10 cellular contexts compared by ENCODE assay signal in the genomic region with DNA sequence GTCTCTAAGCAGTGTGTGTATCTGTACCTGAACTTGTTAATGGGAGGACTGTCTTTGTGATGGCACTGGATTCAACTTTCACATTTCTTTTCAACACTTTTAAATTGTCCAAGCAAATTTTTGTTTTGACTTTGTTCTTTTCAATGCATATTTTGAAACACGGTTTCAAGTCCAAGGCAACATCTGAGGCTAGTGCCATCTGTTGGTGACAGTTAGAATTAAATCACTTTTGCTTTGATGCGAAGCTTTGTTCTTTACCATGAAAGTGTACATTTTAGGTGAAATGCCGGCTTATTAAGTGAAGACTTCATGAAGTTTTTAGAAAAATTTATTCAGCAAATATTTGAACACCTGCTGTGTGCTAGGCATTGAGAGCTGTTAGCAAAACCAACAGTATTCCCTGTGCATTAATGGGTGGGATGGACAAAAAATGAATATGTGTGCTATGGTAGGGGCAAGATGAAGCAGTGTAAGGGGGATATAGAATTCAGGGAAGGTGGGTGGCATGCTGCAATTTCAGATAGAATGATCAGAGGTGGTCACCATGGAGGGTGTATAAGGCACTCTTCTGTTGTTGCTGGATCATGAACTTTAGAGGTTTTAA.
DNase-seq lines count a peak whose midpoint lies in the region; ATAC-seq and TF ChIP-seq lines count a peak whose summit lies in the region.
"Had no signal": no experiment of that assay in that cellular context is flagged by ENCODE, and none has a peak within 500 bp of the region (broad histone marks: within the 10 kb centered on the region; RNA-seq: fewer than 3 reads in every experiment).

No MANE protein-coding gene starts in this region.

- H3K9me3 ChIP-seq in cardiac muscle cell (ENCODE audit: low read depth) = no peaks in the 10 kb centered on the region

- H3K4me3 ChIP-seq in cardiac muscle cell = no peak overlapping the region
- H3K4me3 ChIP-seq in epithelial cell of proximal tubule (ENCODE audit: low read depth, low read length) = no peak overlapping the region

- peak; percentile 42 for TF ChIP-seq CTCF in cardiac muscle cell (IDR thresholded peaks at IDR 0.05; ENCODE audit: low read depth, low read length)
- TF ChIP-seq CTCF in epithelial cell of proximal tubule (conservative IDR thresholded peaks at IDR 0.05; ENCODE audit: low read depth, low read length) = peak; percentile 69
- TF ChIP-seq CTCF in type B pancreatic cell (conservative IDR thresholded peaks at IDR 0.05) = peak; percentile 75

- intact Hi-C loops in Right ventricle myocardium inferior (cut with DNase I) = no loop called here

- peaks cover 6% of the 10 kb centered on the region for H3K9me3 Mint-ChIP-seq in type B pancreatic cell

- H3K36me3 Mint-ChIP-seq in type B pancreatic cell = peaks cover 23% of the 10 kb centered on the region

- H3K4me1 ChIP-seq in cardiac muscle cell (ENCODE audit: low read depth) = no peaks in the 10 kb centered on the region

- no peaks in the 10 kb centered on the region for H3K36me3 ChIP-seq in cardiac muscle cell

- H3K4me1 Mint-ChIP-seq in type B pancreatic cell (ENCODE audit: unreplicated experiment) = peaks cover 17% of the 10 kb centered on the region

- H3K27me3 Mint-ChIP-seq in type B pancreatic cell = no peaks in the 10 kb centered on the region

- no peak for ATAC-seq in Right ventricle myocardium inferior
- no peak for ATAC-seq in GM19467 (IDR thresholded peaks at IDR 0.05; ENCODE audit: unreplicated experiment)

- H3K27me3 ChIP-seq in cardiac muscle cell = no peaks in the 10 kb centered on the region

- H3K27ac ChIP-seq in cardiac muscle cell = no peak overlapping the region

- DNase-seq in cardiac muscle cell (ENCODE audit: low read depth in 1 of 2, low spot score in 1 of 2) (peak; percentile 12 to 29), Right ventricle myocardium inferior (ENCODE audit: missing footprints) (no peak), NCI-H69 (lab: John Stamatoyannopoulos, UW) (peak; percentile 40), epithelial cell of proximal tubule (ENCODE audit: low read depth) (no peak), type B pancreatic cell (ENCODE audit: extremely low spot score, unreplicated experiment) (no peak)
- no peak for DNase-seq in activated CD8-positive, alpha-beta memory T cell treated with anti-CD3 and anti-CD28 coated beads for 24 hours
- DNase-seq in stimulated activated CD4-positive, alpha-beta T cell treated with anti-CD3 and anti-CD28 coated beads, Interleukin-4, amount 100 ng/mL, for 4 hours = no peak
- DNase-seq: NCI-H345, posterior cingulate gyrus had no signal

- H3K27ac Mint-ChIP-seq in type B pancreatic cell = no peak overlapping the region

- H3K4me3 Mint-ChIP-seq in type B pancreatic cell = no peak overlapping the region

Comparison
In these comparisons a context has a peak if more than half of its experiments do, and no peak if none do; other contexts are left out.
1. DNase-seq: peak in cardiac muscle cell (2 of 2) and NCI-H69 (single experiment); none in Right ventricle myocardium inferior (single experiment), epithelial cell of proximal tubule (single experiment), type B pancreatic cell (single experiment), activated CD8-positive, alpha-beta memory T cell treated with anti-CD3 and anti-CD28 coated beads for 24 hours (single experiment) and stimulated activated CD4-positive, alpha-beta T cell treated with anti-CD3 and anti-CD28 coated beads, Interleukin-4, amount 100 ng/mL, for 4 hours (0 of 2).
2. Peak in every context shown above with its lines, with median percentiles within 50 percentile points of each other: CTCF ChIP-seq.